ENCODE assay signal across 30 cellular contexts in genomic region chr18:43819873-43820272, GRCh38.
"Had no signal": no experiment of that assay in that cellular context is flagged by ENCODE, and none has a peak within 500 bp of the region (broad histone marks: within the 10 kb centered on the region; RNA-seq: fewer than 3 reads in every experiment).

No MANE protein-coding gene starts in this region.

- H3K36me3 Mint-ChIP-seq: activated naive CD8-positive, alpha-beta T cell had no signal

- ATAC-seq: activated naive CD8-positive, alpha-beta T cell treated with anti-CD3 and anti-CD28 coated beads, Interleukin-2, amount 50 U/mL, for 24 hours; activated T-cell treated with anti-CD3 and anti-CD28 coated beads, Interleukin-2, amount 50 U/mL, for 4 hours; activated T-helper 17 cell treated with anti-CD3 and anti-CD28 coated beads, Interleukin-2, amount 50 U/mL, for 72 hours; body of pancreas; effector memory CD8-positive, alpha-beta T cell; esophagus mucosa; WTC11 had no signal

- H3K27ac Mint-ChIP-seq: activated CD4-positive, alpha-beta memory T cell treated with anti-CD3 and anti-CD28 coated beads, Interleukin-2, amount 10 ng/mL, durations not matched to agents 7 days and 5 days; activated CD4-positive, alpha-beta T cell treated with anti-CD3 and anti-CD28 coated beads, Interleukin-2, amount 10 ng/mL, durations not matched to agents 7 days and 5 days; activated naive CD8-positive, alpha-beta T cell; activated naive CD8-positive, alpha-beta T cell treated with anti-CD3 and anti-CD28 coated beads, Interleukin-2, amount 50 U/mL, for 24 hours; activated T-helper 17 cell treated with anti-CD3 and anti-CD28 coated beads, Interleukin-2, amount 50 U/mL, for 72 hours; effector memory CD8-positive, alpha-beta T cell; WTC11 had no signal

- H3K4me1 Mint-ChIP-seq: activated CD4-positive, alpha-beta memory T cell treated with anti-CD3 and anti-CD28 coated beads, Interleukin-2, amount 10 ng/mL, durations not matched to agents 7 days and 5 days; activated CD4-positive, alpha-beta T cell treated with anti-CD3 and anti-CD28 coated beads, Interleukin-2, amount 10 ng/mL, durations not matched to agents 7 days and 5 days; activated naive CD8-positive, alpha-beta T cell treated with anti-CD3 and anti-CD28 coated beads, Interleukin-2, amount 50 U/mL, for 24 hours; activated T-helper 17 cell treated with anti-CD3 and anti-CD28 coated beads, Interleukin-2, amount 50 U/mL, for 72 hours had no signal

- H3K9me3 Mint-ChIP-seq: activated CD4-positive, alpha-beta T cell treated with anti-CD3 and anti-CD28 coated beads, Interleukin-2, amount 10 ng/mL, durations not matched to agents 7 days and 5 days had no signal

- H3K4me3 ChIP-seq: adrenal gland, body of pancreas had no signal

- DNase-seq: activated CD4-positive, alpha-beta memory T cell treated with anti-CD3 and anti-CD28 coated beads, Interleukin-2, amount 10 ng/mL, durations not matched to agents 7 days and 5 days; activated CD4-positive, alpha-beta T cell treated with anti-CD3 and anti-CD28 coated beads for 1 hour; activated CD4-positive, alpha-beta T cell treated with anti-CD3 and anti-CD28 coated beads for 4 hours; activated CD4-positive, alpha-beta T cell treated with anti-CD3 and anti-CD28 coated beads, Interleukin-2, amount 10 ng/mL, durations not matched to agents 7 days and 5 days; activated CD4-positive, alpha-beta T cell treated with anti-CD3 and anti-CD28 coated beads, Interleukin-2, amount 50 U/mL, for 4 hours; activated CD8-positive, alpha-beta memory T cell treated with anti-CD3 and anti-CD28 coated beads, Interleukin-2, amount 50 U/mL, for 48 hours; activated effector memory CD4-positive, alpha-beta T cell treated with Interleukin-2 at 50 U/mL for 16 hours; activated gamma-delta T cell treated with Interleukin-2 at 50 U/mL for 16 hours; activated naive CD4-positive, alpha-beta T cell treated with anti-CD3 and anti-CD28 coated beads, Interleukin-2, amount 50 U/mL, for 16 hours; activated naive CD4-positive, alpha-beta T cell treated with Interleukin-2 at 50 U/mL for 16 hours; activated naive CD8-positive, alpha-beta T cell treated with anti-CD3 and anti-CD28 coated beads, Interleukin-2, amount 50 U/mL, for 24 hours; activated T-cell treated with anti-CD3 and anti-CD28 coated beads for 4 hours; activated T-cell treated with anti-CD3 and anti-CD28 coated beads, Interleukin-2, amount 50 U/mL, for 4 hours; adrenal gland; amygdala; aorta; body of pancreas; caudate nucleus; cortex of kidney; dermis blood vessel endothelial cell; effector CD4-positive, alpha-beta T cell; effector memory CD8-positive, alpha-beta T cell; foreskin fibroblast; head of caudate nucleus; hippocampal formation; T-helper 2 cell had no signal

- H3K4me3 Mint-ChIP-seq: activated CD4-positive, alpha-beta memory T cell treated with anti-CD3 and anti-CD28 coated beads, Interleukin-2, amount 10 ng/mL, durations not matched to agents 7 days and 5 days; activated CD4-positive, alpha-beta T cell treated with anti-CD3 and anti-CD28 coated beads, Interleukin-2, amount 10 ng/mL, durations not matched to agents 7 days and 5 days; activated naive CD8-positive, alpha-beta T cell; activated naive CD8-positive, alpha-beta T cell treated with anti-CD3 and anti-CD28 coated beads, Interleukin-2, amount 50 U/mL, for 24 hours; activated T-cell treated with anti-CD3 and anti-CD28 coated beads, Interleukin-2, amount 50 U/mL, for 4 hours; activated T-helper 17 cell treated with anti-CD3 and anti-CD28 coated beads, Interleukin-2, amount 50 U/mL, for 72 hours; effector memory CD8-positive, alpha-beta T cell; WTC11 had no signal

- H3K36me3 ChIP-seq: adrenal gland had no signal

- H3K27ac ChIP-seq: adrenal gland, body of pancreas had no signal

- H3K4me1 ChIP-seq: adrenal gland, body of pancreas had no signal

- H3K9me3 ChIP-seq: adrenal gland, body of pancreas had no signal

- H3K27me3 ChIP-seq: adrenal gland, body of pancreas had no signal

- H3K27me3 Mint-ChIP-seq: activated CD4-positive, alpha-beta memory T cell treated with anti-CD3 and anti-CD28 coated beads, Interleukin-2, amount 10 ng/mL, durations not matched to agents 7 days and 5 days; activated CD4-positive, alpha-beta T cell treated with anti-CD3 and anti-CD28 coated beads, Interleukin-2, amount 10 ng/mL, durations not matched to agents 7 days and 5 days; activated naive CD8-positive, alpha-beta T cell; activated naive CD8-positive, alpha-beta T cell treated with anti-CD3 and anti-CD28 coated beads, Interleukin-2, amount 50 U/mL, for 24 hours; activated T-helper 17 cell treated with anti-CD3 and anti-CD28 coated beads, Interleukin-2, amount 50 U/mL, for 72 hours; effector memory CD8-positive, alpha-beta T cell had no signal
